In genomic region chr12:5171701-5172100, GRCh38 we compare ENCODE assay signal across 9 cellular contexts.
DNase-seq lines count a peak whose midpoint lies in the region; ATAC-seq, FAIRE-seq and TF ChIP-seq lines count a peak whose summit lies in the region.
"Had no signal": no experiment of that assay in that cellular context is flagged by ENCODE, and none has a peak within 500 bp of the region (broad histone marks: within the 10 kb centered on the region; RNA-seq: fewer than 3 reads in every experiment).

No MANE protein-coding gene starts in this region.

- no peak overlapping the region for H3K27ac Mint-ChIP-seq in GM23338

- H3K27me3 Mint-ChIP-seq in GM23338 (ENCODE audit: insufficient read depth, low read depth, poor library complexity): peaks cover 4% of the 10 kb centered on the region

- H3K79me2 ChIP-seq in GM23338 (replicated peaks; ENCODE audit: insufficient read depth): no peaks in the 10 kb centered on the region

- H3K9me3 Mint-ChIP-seq in GM23338: no peaks in the 10 kb centered on the region

- H4K20me1 ChIP-seq in GM23338 (replicated peaks; ENCODE audit: insufficient read depth): no peaks in the 10 kb centered on the region

- ATAC-seq in GM23338: peak; percentile 78
- no peak for ATAC-seq in HG03354 (IDR thresholded peaks at IDR 0.05; ENCODE audit: poor library complexity, severe bottlenecking, unreplicated experiment)
- no peak for ATAC-seq in HG03432 (IDR thresholded peaks at IDR 0.05; ENCODE audit: unreplicated experiment)

- H3K36me3 Mint-ChIP-seq in GM23338 (ENCODE audit: low read depth): no peaks in the 10 kb centered on the region

- DNase-seq in AG04449 (ENCODE audit: low read depth, low spot score) (no peak), GM23338 (ENCODE audit: low spot score) (peak; percentile 84), RCC 7860 (ENCODE audit: low spot score) (peak; percentile 59), fibroblast of pulmonary artery (ENCODE audit: low read depth) (peak; percentile 42), pons (ENCODE audit: low spot score) (peak; percentile 49), GOT3 (lab: John Stamatoyannopoulos, UW) (no peak)

- H3K36me3 ChIP-seq in GM23338 (ENCODE audit: insufficient read depth): no peaks in the 10 kb centered on the region

- H3F3A ChIP-seq in GM23338 (replicated peaks; ENCODE audit: low read depth): no peaks in the 10 kb centered on the region

- CTCF ChIA-PET in AG04449 (lab: Yijun Ruan, JAX): interaction anchor here (0.7 to 2.9 kb wide), 35 partner anchors 8 to 702 kb away, joined by 3 to 38 read pairs (median 4); no protein-coding TSS in a partner anchor

- H3K4me1 ChIP-seq in GM23338 (ENCODE audit: insufficient read depth): peaks cover 11% of the 10 kb centered on the region

- H3K4me3 ChIP-seq in AG04449 (ENCODE audit: low read depth, low read length) (no peak overlapping the region), GM23338 (no peak overlapping the region), fibroblast of pulmonary artery (replicated peaks; ENCODE audit: low read depth, low read length) (no peak overlapping the region)

- no peak overlapping the region for H3K4me3 Mint-ChIP-seq in GM23338

- no peak overlapping the region for H3K27ac ChIP-seq in GM23338 (ENCODE audit: low read depth)

- TF ChIP-seq CTCF in AG04449 (IDR thresholded peaks at IDR 0.05; ENCODE audit: insufficient read depth, low read length, missing control alignments) (peak; percentile 61), GM23338 (conservative IDR thresholded peaks at IDR 0.05; ENCODE audit: low read depth in 2 of 2) (peak; percentile 81 to 84), fibroblast of pulmonary artery (IDR thresholded peaks at IDR 0.05; ENCODE audit: low read length, missing control alignments) (peak; percentile 62)

- POLR2A ChIA-PET in AG04449 (lab: Yijun Ruan, JAX): interaction anchor here (0.6 kb wide), 1 partner anchor 70 kb away, joined by 3 read pairs; no protein-coding TSS in a partner anchor

- H3K4me1 Mint-ChIP-seq in GM23338: peaks cover 10% of the 10 kb centered on the region; the same call in 2 of the 3 replicates

- no peak for FAIRE-seq in RCC 7860 (lab: Jason Lieb, UNC)
- FAIRE-seq: colon had no signal

- H2AFZ ChIP-seq in GM23338: 0 out of 2 replicates have a peak overlapping the region, but pooled peaks have one; percentile 25

- no peaks in the 10 kb centered on the region for H3K9me2 ChIP-seq in GM23338 (ENCODE audit: insufficient read depth)

- H3K4me2 ChIP-seq in GM23338: no peak overlapping the region

- no peaks in the 10 kb centered on the region for H3K27me3 ChIP-seq in GM23338 (ENCODE audit: insufficient read depth)

TF ChIP-seq in GM23338, 12 proteins besides CTCF, POLR2A, EP300 and RAD21:
- no peak for TF ChIP-seq EZH2 (IDR thresholded peaks at IDR 0.05; ENCODE audit: low read depth, unreplicated experiment)
- TF ChIP-seq REST (IDR thresholded peaks at IDR 0.05; ENCODE audit: unreplicated experiment): no peak
- no peak for TF ChIP-seq EZH2phosphoT487 (IDR thresholded peaks at IDR 0.05; ENCODE audit: unreplicated experiment)
- no peak for TF ChIP-seq ZNF462 (CRISPR knock-in tag; IDR thresholded peaks at IDR 0.05)
- TF ChIP-seq JUNB (IDR thresholded peaks at IDR 0.05; ENCODE audit: unreplicated experiment): no peak
- no peak for TF ChIP-seq ZNF331 (CRISPR knock-in tag; IDR thresholded peaks at IDR 0.05; ENCODE audit: low read depth)
TF ChIP-seq in GM23338: peak in this region for 0.

Comparison
In these comparisons a context has a peak if more than half of its experiments do, and no peak if none do; other contexts are left out.
1. DNase-seq: peak in GM23338 (single experiment), RCC 7860 (single experiment), fibroblast of pulmonary artery (single experiment) and pons (single experiment); none in AG04449 (single experiment) and GOT3 (single experiment).
2. Peak in every context shown above with its lines, with median percentiles within 50 percentile points of each other: CTCF ChIP-seq.